10 cellular contexts compared by ENCODE assay signal in genomic region chr1:228081144-228081543, GRCh38. TPM values are rescaled to one million over a fixed set of nuclear protein-coding genes. Genes with fewer than 3 reads are reported as not detected.
DNase-seq lines count a peak whose midpoint lies in the region; ATAC-seq and TF ChIP-seq lines count a peak whose summit lies in the region.
"Had no signal": no experiment of that assay in that cellular context is flagged by ENCODE, and none has a peak within 500 bp of the region (broad histone marks: within the 10 kb centered on the region; RNA-seq: fewer than 3 reads in every experiment).

No MANE protein-coding gene starts in this region.

- H3K4ac ChIP-seq in trophoblast cell (ENCODE audit: low read depth, low read length), result peak overlapping the region; percentile 85

- 68 to 73% methylated on average over 7 of the region's 7 CpGs for WGBS in esophagus, 2 donors
- no CpG with 5 or more reads among the region's 7 CpGs for WGBS in trophoblast cell (ENCODE audit: extremely low coverage, insufficient coverage, insufficient read length)
- WGBS in gastroesophageal sphincter (ENCODE audit: low coverage in 1 of 2), 2 donors, result 86% methylated on average over 6 of the region's 7 CpGs; no CpG with 5 or more reads in 1 of the 2 donors

- H3K79me1 ChIP-seq in trophoblast cell (ENCODE audit: low read length), result peaks cover 15% of the 10 kb centered on the region

- H3K9me3 ChIP-seq in Peyer's patch (no peaks in the 10 kb centered on the region), esophagus (ENCODE audit: control insufficient read depth in 2 of 2, insufficient read depth in 1 of 2, low read depth in 1 of 2, low read length in 1 of 2) (no peaks in the 10 kb centered on the region), trophoblast cell (ENCODE audit: insufficient read depth, low read depth, low read length) (no peaks in the 10 kb centered on the region), gastroesophageal sphincter (no peaks in the 10 kb centered on the region)

- H3K4me3 ChIP-seq in Peyer's patch (peak overlapping the region in 3 of 4 donors; percentile 73 to 92 (median 86)), esophagus (ENCODE audit: low read depth in 1 of 2, low read length in 2 of 2) (peak overlapping the region; percentile 56 to 88), trophoblast cell (ENCODE audit: low read depth, low read length) (no peak overlapping the region), gastroesophageal sphincter (peak overlapping the region in 1 of 2 donors; percentile 99)

- peaks cover 38% of the 10 kb centered on the region for H3K79me2 ChIP-seq in trophoblast cell (ENCODE audit: control insufficient read depth, insufficient read depth, low read length, poor library complexity)

- no peak for TF ChIP-seq EP300 in gastroesophageal sphincter (IDR thresholded peaks at IDR 0.05)

- peaks cover 11 to 40% (median 27%) of the 10 kb centered on the region in 4 donors for H3K4me1 ChIP-seq in Peyer's patch
- H3K4me1 ChIP-seq in esophagus (ENCODE audit: control insufficient read depth in 2 of 2, insufficient read depth in 2 of 2, low read length in 1 of 2), result peaks cover 7 to 22% of the 10 kb centered on the region in 2 donors
- H3K4me1 ChIP-seq in trophoblast cell (ENCODE audit: control insufficient read depth in 1 of 2, insufficient read depth in 2 of 2, low read length in 2 of 2), result peaks cover 17 to 34% of the 10 kb centered on the region in 2 experiments
- peaks cover 5 to 48% (median 27%) of the 10 kb centered on the region in 3 donors for H3K4me1 ChIP-seq in gastroesophageal sphincter

- no TSS peak for BruUV-seq in Calu3 (replicated peaks; lab: Mats Ljungman, UMichigan)

- H2AFZ ChIP-seq in trophoblast cell (ENCODE audit: insufficient read depth, low read length, poor library complexity), result no peak overlapping the region

- H2BK5ac ChIP-seq in trophoblast cell (ENCODE audit: low read depth, low read length, poor library complexity), result no peak overlapping the region

- DNase-seq in Calu3 (no peak), Peyer's patch (peak in 1 of 3 donors; percentile 37), trophoblast cell (no peak), SHP77 (lab: John Stamatoyannopoulos, UW) (no peak)
- DNase-seq: cerebellar nuclear complex, NCI-H2227 treated with DMSO at 0.1 percent for 48 hours had no signal

- H3K27ac ChIP-seq in Peyer's patch (peak overlapping the region in 1 of 4 donors; percentile 98), esophagus (ENCODE audit: low read depth in 2 of 2, low read length in 1 of 2) (no peak overlapping the region), trophoblast cell (ENCODE audit: low read depth, low read length) (no peak overlapping the region), gastroesophageal sphincter (peak overlapping the region in 1 of 4 donors; percentile 100)

- no peak overlapping the region for H3K9ac ChIP-seq in trophoblast cell (ENCODE audit: low read length)

- no peak overlapping the region for H2BK12ac ChIP-seq in trophoblast cell (ENCODE audit: low read length)

- peak overlapping the region; percentile 89 for H3K4me3 Mint-ChIP-seq in Calu3 (ENCODE audit: low read depth, unreplicated experiment)

- intact Hi-C loops in Calu3 (cut with micrococcal nuclease; ENCODE audit: unreplicated experiment), result no loop called here

- H4K12ac ChIP-seq in trophoblast cell (ENCODE audit: low read depth, low read length), result no peak overlapping the region

- H3K36me3 ChIP-seq in Peyer's patch, result no peaks in the 10 kb centered on the region
- H3K36me3 ChIP-seq in esophagus (ENCODE audit: control insufficient read depth in 2 of 2, insufficient read depth in 2 of 2, low read length in 1 of 2), result peaks cover 0 to 3% of the 10 kb centered on the region in 2 donors
- peaks cover 4 to 9% of the 10 kb centered on the region in 2 experiments for H3K36me3 ChIP-seq in trophoblast cell (ENCODE audit: control insufficient read depth in 1 of 2, insufficient read depth in 2 of 2, low read length in 2 of 2)
- H3K36me3 ChIP-seq in gastroesophageal sphincter, result no peaks in the 10 kb centered on the region

- CTCF ChIA-PET in Calu3 (lab: Charles Lee), result interaction anchor here (1.6 kb wide), 2 partner anchors 77 to 82 kb away, joined by 6 to 7 read pairs; no protein-coding TSS in a partner anchor

- peaks cover 32% of the 10 kb centered on the region for H3K4me1 Mint-ChIP-seq in Calu3 (ENCODE audit: low read depth, unreplicated experiment)

- TF ChIP-seq POLR2A in Peyer's patch (IDR thresholded peaks at IDR 0.05) (no peak), gastroesophageal sphincter (IDR thresholded peaks at IDR 0.05) (no peak)

- ATAC-seq in HG03135 (IDR thresholded peaks at IDR 0.05; ENCODE audit: unreplicated experiment) (no peak), gastroesophageal sphincter (no peak), GM21423 (IDR thresholded peaks at IDR 0.05; ENCODE audit: unreplicated experiment) (no peak)

- H3K4me2 ChIP-seq in trophoblast cell (ENCODE audit: low read length), result peak overlapping the region; percentile 94

- H3K23ac ChIP-seq in trophoblast cell (ENCODE audit: low read length), result no peak overlapping the region

- H3K14ac ChIP-seq in trophoblast cell (ENCODE audit: low read length), result peak overlapping the region; percentile 84

- peak overlapping the region; percentile 97 for H3K27ac Mint-ChIP-seq in Calu3 (ENCODE audit: unreplicated experiment)

- H2AK5ac ChIP-seq in trophoblast cell (ENCODE audit: low read length), result peak overlapping the region; percentile 93

- H3K36me3 Mint-ChIP-seq in Calu3 (ENCODE audit: insufficient read depth, unreplicated experiment), result peaks cover 59% of the 10 kb centered on the region

- H4K8ac ChIP-seq in trophoblast cell (ENCODE audit: low read depth, low read length), result no peak overlapping the region

- H2BK120ac ChIP-seq in trophoblast cell (ENCODE audit: insufficient read depth, low read length, poor library complexity), result no peak overlapping the region

- TF ChIP-seq CTCF in Calu3 (IDR thresholded peaks at IDR 0.05; ENCODE audit: unreplicated experiment), result no peak
- no peak for TF ChIP-seq CTCF in Peyer's patch (IDR thresholded peaks at IDR 0.05)
- TF ChIP-seq CTCF in gastroesophageal sphincter (IDR thresholded peaks at IDR 0.05), result no peak

- no peaks in the 10 kb centered on the region for H3K9me3 Mint-ChIP-seq in Calu3 (ENCODE audit: low read depth, unreplicated experiment)

- no peak overlapping the region for H3K18ac ChIP-seq in trophoblast cell (ENCODE audit: low read length)

- H3K27me3 ChIP-seq in Peyer's patch (no peaks in the 10 kb centered on the region), esophagus (ENCODE audit: control insufficient read depth in 1 of 2, insufficient read depth in 2 of 2, low read length in 2 of 2) (no peaks in the 10 kb centered on the region), trophoblast cell (ENCODE audit: insufficient read depth, low read length) (peaks cover 3% of the 10 kb centered on the region), gastroesophageal sphincter (no peaks in the 10 kb centered on the region)

- no peak overlapping the region for H4K91ac ChIP-seq in trophoblast cell (ENCODE audit: low read depth, low read length)

- H3K27me3 Mint-ChIP-seq in Calu3 (ENCODE audit: unreplicated experiment), result peaks cover 18% of the 10 kb centered on the region

RNA-seq across cellular contexts. Expression of gene ARF1, which starts 1.4 kb away (rescaled TPM):
- total RNA-seq in Calu3 (2022) (510 and 512 TPM in 2 replicates), Peyer's patch (100 to 1,000 TPM; 243 to 434 (median 392) TPM), gastroesophageal sphincter (100 to 1,000 TPM; 256 to 385 (median 303) TPM)
- 100 to 1,000 TPM; 180 to 295 TPM for polyA plus RNA-seq in esophagus
- polyA plus RNA-seq in trophoblast cell (2013), result 489 and 490 TPM in 2 replicates

RNA-seq across cellular contexts. Expression of gene C1orf35, which starts 22.0 kb away (rescaled TPM):
- total RNA-seq in Calu3 (2022) (38.1 and 39.3 TPM in 2 replicates), Peyer's patch (10 to 100 TPM in 3 of 4 donors, 1 to 10 TPM in 1; 6.0 to 19.8 (median 16.2) TPM), gastroesophageal sphincter (10 to 100 TPM; 11.6 to 16.0 (median 14.6) TPM)
- polyA plus RNA-seq in esophagus, result 10 to 100 TPM; 18.4 to 26.0 TPM
- polyA plus RNA-seq in trophoblast cell (2013), result 17.6 and 18.1 TPM in 2 replicates

RNA-seq across cellular contexts. Expression of gene MRPL55, which starts 28.0 kb away (rescaled TPM):
- total RNA-seq in Calu3 (2022) (69.1 and 72.3 TPM in 2 replicates), Peyer's patch (10 to 100 TPM; 70.1 to 99.6 (median 80.8) TPM), gastroesophageal sphincter (100 to 1,000 TPM in 2 of 4 donors, 10 to 100 TPM in 2; 50.2 to 394 (median 81.5) TPM)
- polyA plus RNA-seq in esophagus, result 10 to 100 TPM; 87.0 to 94.9 TPM
- 87.0 and 91.4 TPM in 2 replicates for polyA plus RNA-seq in trophoblast cell (2013)

RNA-seq across cellular contexts. Expression of gene GUK1, which starts 58.9 kb away (rescaled TPM):
- total RNA-seq in Calu3 (2022) (238 and 262 TPM in 2 replicates), Peyer's patch (100 to 1,000 TPM; 206 to 232 (median 224) TPM), gastroesophageal sphincter (100 to 1,000 TPM; 234 to 504 (median 299) TPM)
- polyA plus RNA-seq in esophagus, result 100 to 1,000 TPM; 299 to 484 TPM
- 235 and 242 TPM in 2 replicates for polyA plus RNA-seq in trophoblast cell (2013)
